9 cellular contexts compared by ENCODE assay signal in the genomic region with DNA sequence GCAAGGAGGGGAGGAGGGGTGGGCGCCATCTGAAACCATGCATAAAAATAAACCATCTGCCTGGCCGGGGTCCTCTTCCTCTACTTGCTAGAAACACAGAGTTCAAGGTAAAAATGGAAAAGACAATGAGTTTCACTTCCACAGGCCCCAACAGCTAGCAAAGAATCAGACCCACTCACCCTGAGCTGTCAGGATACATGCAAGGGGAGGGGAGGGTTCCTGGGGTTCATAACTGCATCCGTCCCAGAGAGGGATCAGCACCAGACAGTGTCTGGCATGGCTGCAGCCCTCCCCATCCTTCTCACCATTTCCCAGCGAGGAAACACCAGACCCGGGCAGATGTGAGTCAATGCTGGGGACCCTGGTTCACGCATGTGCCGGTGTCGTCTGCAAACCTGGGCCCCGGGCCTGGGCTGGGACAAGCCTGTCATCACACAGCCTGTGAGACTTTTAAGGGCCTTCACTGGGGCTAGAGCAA. TPM values are rescaled to one million over a fixed set of nuclear protein-coding genes. Genes with fewer than 3 reads are reported as not detected.
DNase-seq lines count a peak whose midpoint lies in the region; ATAC-seq, FAIRE-seq and TF ChIP-seq lines count a peak whose summit lies in the region.
"Had no signal": no experiment of that assay in that cellular context is flagged by ENCODE, and none has a peak within 500 bp of the region (broad histone marks: within the 10 kb centered on the region; RNA-seq: fewer than 3 reads in every experiment).

No MANE protein-coding gene starts in this region.

- H3K4me3 ChIP-seq in MM.1S (ENCODE audit: low read length) (peak overlapping the region; percentile 14; the same call in 1 of the 2 replicates), esophagus squamous epithelium (peak overlapping the region; percentile 8 to 39 (median 30)), PC-3 (ENCODE audit: low read length) (no peak overlapping the region), small intestine (ENCODE audit: low read depth in 1 of 2, low read length in 2 of 2) (no peak overlapping the region)

- CTCF ChIA-PET in PC-3 (lab: Charles Lee) = no interaction called here

- WGBS in esophagus squamous epithelium, 2 donors = 64 to 66% methylated on average over 3 to 9 of the region's 9 CpGs
- 76 to 89% (median 86%) methylated on average over 9 of the region's 9 CpGs for WGBS in small intestine, 3 donors

- H3K27me3 ChIP-seq in MM.1S (replicated peaks; ENCODE audit: insufficient read depth, low read length) (no peaks in the 10 kb centered on the region), esophagus squamous epithelium (no peaks in the 10 kb centered on the region), PC-3 (ENCODE audit: low read length) (no peaks in the 10 kb centered on the region), small intestine (ENCODE audit: control insufficient read depth in 2 of 2, insufficient read depth in 2 of 2, low read length in 2 of 2) (no peaks in the 10 kb centered on the region)

- H3K79me2 ChIP-seq in MM.1S (ENCODE audit: low read length) (peaks cover 96% of the 10 kb centered on the region), PC-3 (ENCODE audit: low read length) (no peaks in the 10 kb centered on the region)

- peaks cover 5% of the 10 kb centered on the region; the same call in 1 of the 2 replicates for H4K20me1 ChIP-seq in MM.1S (ENCODE audit: insufficient read depth, low read length)
- no peaks in the 10 kb centered on the region for H4K20me1 ChIP-seq in PC-3 (ENCODE audit: low read length)

- peak overlapping the region; percentile 61 for H3K4me2 ChIP-seq in MM.1S (ENCODE audit: low read depth, low read length)
- H3K4me2 ChIP-seq in PC-3 (ENCODE audit: low read length) = no peak overlapping the region

- FAIRE-seq in GM12892 (lab: Jason Lieb, UNC) (peak; percentile 90), small intestine (lab: Jason Lieb, UNC) (no peak)

- no peak for TF ChIP-seq POLR2A in GM12892 (IDR thresholded peaks at IDR 0.05; ENCODE audit: low read depth, low read length)
- no peak for TF ChIP-seq POLR2A in esophagus squamous epithelium (IDR thresholded peaks at IDR 0.05)

- peaks cover 16% of the 10 kb centered on the region for H3F3A ChIP-seq in MM.1S (ENCODE audit: insufficient read depth, low read length)
- no peaks in the 10 kb centered on the region for H3F3A ChIP-seq in PC-3 (ENCODE audit: low read length, unreplicated experiment)

- intact Hi-C loops in esophagus squamous epithelium (cut with DNase I) = no loop called here
- intact Hi-C loops in PC-3 (cut with micrococcal nuclease) = no loop called here

- H3K9me2 ChIP-seq in MM.1S (replicated peaks; ENCODE audit: insufficient read depth, low read length) = no peaks in the 10 kb centered on the region
- no peaks in the 10 kb centered on the region for H3K9me2 ChIP-seq in PC-3 (replicated peaks; ENCODE audit: low read length)

- POLR2A ChIA-PET in PC-3 (lab: Charles Lee; ENCODE audit: unreplicated experiment) = no interaction called here

- H3K9me3 ChIP-seq in MM.1S (replicated peaks; ENCODE audit: insufficient read depth, low read length) = no peaks in the 10 kb centered on the region
- no peaks in the 10 kb centered on the region for H3K9me3 ChIP-seq in esophagus squamous epithelium
- no peaks in the 10 kb centered on the region for H3K9me3 ChIP-seq in PC-3 (ENCODE audit: low read length)
- no peaks in the 10 kb centered on the region for H3K9me3 ChIP-seq in small intestine (ENCODE audit: control insufficient read depth, low read depth)

- H3K27ac ChIP-seq in MM.1S (ENCODE audit: low read length) (peak overlapping the region; percentile 48; the same call in 1 of the 2 replicates), esophagus squamous epithelium (peak overlapping the region; percentile 23 to 92 (median 86)), PC-3 (ENCODE audit: low read length) (no peak overlapping the region), small intestine (ENCODE audit: low read depth in 1 of 2, low read length in 1 of 2) (no peak overlapping the region)

- TF ChIP-seq CTCF in MM.1S (IDR thresholded peaks at IDR 0.05; ENCODE audit: low read length) (no peak), esophagus squamous epithelium (IDR thresholded peaks at IDR 0.05) (no peak), PC-3 (conservative IDR thresholded peaks at IDR 0.05; ENCODE audit: low read depth, low read length) (no peak)

- peak; percentile 55 for ATAC-seq in GM21423 (IDR thresholded peaks at IDR 0.05; ENCODE audit: unreplicated experiment)
- ATAC-seq in HG03457 (IDR thresholded peaks at IDR 0.05; ENCODE audit: unreplicated experiment) = no peak
- ATAC-seq in PC-3 = no peak

- BruUV-seq in PC-3 (replicated peaks; lab: Mats Ljungman, UMichigan) = no TSS peak

- DNase-seq in GM12892 (ENCODE audit: insufficient read length) (no peak), MM.1S (peak; percentile 31), esophagus squamous epithelium (lab: John Stamatoyannopoulos, UW) (no peak), PC-3 (no peak), small intestine (no peak), NCI-H1930 (lab: John Stamatoyannopoulos, UW) (no peak)
- DNase-seq: Karpas-422 had no signal

- H2AFZ ChIP-seq in MM.1S (ENCODE audit: low read length) (no peak overlapping the region), PC-3 (ENCODE audit: low read length) (no peak overlapping the region)

- H3K4me1 ChIP-seq in MM.1S (ENCODE audit: low read length) (peaks cover 42% of the 10 kb centered on the region), esophagus squamous epithelium (peaks cover 34 to 78% (median 42%) of the 10 kb centered on the region in 3 donors), PC-3 (ENCODE audit: insufficient read depth, low read length) (no peaks in the 10 kb centered on the region), small intestine (ENCODE audit: control insufficient read depth in 2 of 2, insufficient read depth in 1 of 2, low read depth in 1 of 2, low read length in 1 of 2) (no peaks in the 10 kb centered on the region)

- H3K9ac ChIP-seq in MM.1S (ENCODE audit: low read length) = no peak overlapping the region
- no peak overlapping the region for H3K9ac ChIP-seq in PC-3 (ENCODE audit: low read length)

- H3K36me3 ChIP-seq in MM.1S (replicated peaks; ENCODE audit: insufficient read depth, low read length) = no peaks in the 10 kb centered on the region
- no peaks in the 10 kb centered on the region for H3K36me3 ChIP-seq in esophagus squamous epithelium
- H3K36me3 ChIP-seq in PC-3 (ENCODE audit: low read depth, low read length) = no peaks in the 10 kb centered on the region
- H3K36me3 ChIP-seq in small intestine (ENCODE audit: control insufficient read depth in 2 of 2, insufficient read depth in 2 of 2, low read length in 2 of 2) = no peaks in the 10 kb centered on the region

RNA-seq across cellular contexts. Expression of gene SEMA4D, which starts 55.4 kb away (rescaled TPM):
- 54.7 TPM for polyA plus RNA-seq in GM12892 (2012; ENCODE audit: missing spikeins)
- 10 to 100 TPM; 12.8 to 52.0 (median 20.5) TPM for total RNA-seq in esophagus squamous epithelium
- 5.0 and 8.0 TPM in 2 replicates for total RNA-seq in PC-3 (2014; rRNA removed)
- polyA plus RNA-seq in small intestine = 1 to 10 TPM in 2 of 3 donors, under 1 TPM in 1; 0.67 to 8.8 (median 4.6) TPM

Comparison
In these comparisons a context has a peak if more than half of its experiments do, and no peak if none do; other contexts are left out.
1. H3K27ac ChIP-seq: peak in MM.1S (single experiment) and esophagus squamous epithelium (4 of 4); none in PC-3 (single experiment) and small intestine (0 of 2).
2. H3K4me3 ChIP-seq: peak in MM.1S (single experiment) and esophagus squamous epithelium (4 of 4); none in PC-3 (single experiment) and small intestine (0 of 2).